In genomic region chr22:26050079-26050478, GRCh38 we compare ENCODE assay signal across 19 cellular contexts.
"Had no signal": no experiment of that assay in that cellular context is flagged by ENCODE, and none has a peak within 500 bp of the region (broad histone marks: within the 10 kb centered on the region; RNA-seq: fewer than 3 reads in every experiment).

No MANE protein-coding gene starts in this region.

- DNase-seq: Karpas-422, KG1, MG63, NCI-H1092, NCI-H1105 treated with DMSO at 0.1 percent for 48 hours, NCI-H1417 treated with DMSO at 0.1 percent for 48 hours, NCI-H146, NCI-H1694 treated with DMSO at 0.1 percent for 48 hours, NCI-H1930, NCI-H2081, NCI-H2107, NCI-H524, NCI-H526 treated with DMSO at 0.1 percent for 48 hours, NCI-H774, PC-3, SHP77 treated with DMSO at 0.1 percent for 48 hours, SJCRH30, T-helper 1 cell, T-helper 17 cell had no signal
